In genomic region chr4:54904953-54905352, GRCh38 we compare ENCODE assay signal across 23 cellular contexts.
"Had no signal": no experiment of that assay in that cellular context is flagged by ENCODE, and none has a peak within 500 bp of the region (broad histone marks: within the 10 kb centered on the region; RNA-seq: fewer than 3 reads in every experiment).

No MANE protein-coding gene starts in this region.

- DNase-seq: occipital lobe; ovary; posterior cingulate gyrus; psoas muscle; right cardiac atrium; right lobe of liver; sigmoid colon; small intestine; stimulated activated CD4-positive, alpha-beta T cell treated with anti-CD3 and anti-CD28 coated beads, Interleukin-15, amount 100 ng/mL, for 24 hours; stimulated activated CD4-positive, alpha-beta T cell treated with anti-CD3 and anti-CD28 coated beads, Interleukin-2, amount 100 ng/mL, for 24 hours; stimulated activated CD4-positive, alpha-beta T cell treated with anti-CD3 and anti-CD28 coated beads, Interleukin-2, amount 100 ng/mL, for 48 hours; stimulated activated CD4-positive, alpha-beta T cell treated with anti-CD3 and anti-CD28 coated beads, Interleukin-4, amount 100 ng/mL, for 24 hours; stimulated activated naive B cell treated with anti-CD40 and anti-IgM and Interleukin-4, amounts not matched to agents 10 μg/mL and 1 μg/mL and 100 μg/mL, for 72 hours; stimulated activated naive CD4-positive, alpha-beta T cell treated with Interleukin-2 at 50 U/mL for 16 hours; stomach; thyroid gland; trophoblast cell; upper lobe of left lung had no signal

- H3K4me1 ChIP-seq: neural progenitor cell, parathyroid adenoma, psoas muscle, right lobe of liver, sigmoid colon, stomach, tibial nerve, upper lobe of left lung, vagina had no signal

- H3K27me3 ChIP-seq: neural progenitor cell, ovary, right lobe of liver, sigmoid colon, stomach, thyroid gland, tibial nerve, upper lobe of left lung, vagina had no signal

- H3K36me3 ChIP-seq: neural progenitor cell, ovary, right lobe of liver, sigmoid colon, stomach, thoracic aorta, thyroid gland, tibial nerve, upper lobe of left lung, vagina had no signal

- H3K4me3 ChIP-seq: neural progenitor cell, ovary, psoas muscle, right lobe of liver, sigmoid colon, stomach, thoracic aorta, thyroid gland, tibial nerve, upper lobe of left lung, vagina had no signal

- H3K27ac ChIP-seq: neural progenitor cell, ovary, parathyroid adenoma, psoas muscle, right lobe of liver, sigmoid colon, stomach, thoracic aorta, thyroid gland, tibial nerve, upper lobe of left lung, vagina had no signal

- H3K9me3 ChIP-seq: ovary, right lobe of liver, thoracic aorta, thyroid gland, upper lobe of left lung, vagina had no signal
